In genomic region chr18:22048221-22048620, GRCh38 we compare ENCODE assay signal across 31 cellular contexts.
"Had no signal": no experiment of that assay in that cellular context is flagged by ENCODE, and none has a peak within 500 bp of the region (broad histone marks: within the 10 kb centered on the region; RNA-seq: fewer than 3 reads in every experiment).

No MANE protein-coding gene starts in this region.

- H3K4me1 ChIP-seq: left lung, lower lobe of right lung, suprapubic skin, upper lobe of right lung had no signal

- H3K36me3 ChIP-seq: left lung, lower lobe of right lung, neural progenitor cell, neutrophil, suprapubic skin, thoracic aorta, tibial artery, upper lobe of right lung had no signal

- H3K9me3 ChIP-seq: left lung, lower lobe of right lung, neutrophil, suprapubic skin, thoracic aorta, tibial artery, upper lobe of right lung had no signal

- H3K27me3 ChIP-seq: left lung, neural progenitor cell, neutrophil, suprapubic skin, tibial artery, upper lobe of right lung had no signal

- H3K27ac ChIP-seq: left lung, lower lobe of right lung, neural progenitor cell, neutrophil, skin epidermis, suprapubic skin, thoracic aorta, tibial artery, upper lobe of right lung had no signal

- DNase-seq: hypothalamus; immature natural killer cell; kidney; left colon; left lung; lower lobe of right lung; mammary epithelial cell; mesenchymal stem cell; naive B cell; natural killer cell; nephron progenitor cell; occipital lobe; retina; right cardiac atrium; stimulated activated CD4-positive, alpha-beta T cell treated with anti-CD3 and anti-CD28 coated beads, Interleukin-12 subunit alpha, Interleukin-12 subunit beta, amount 100 ng/mL, for 4 hours; stimulated activated CD4-positive, alpha-beta T cell treated with anti-CD3 and anti-CD28 coated beads, Interleukin-15, amount 100 ng/mL, for 24 hours; stimulated activated CD4-positive, alpha-beta T cell treated with anti-CD3 and anti-CD28 coated beads, Interleukin-2, amount 100 ng/mL, for 24 hours; stimulated activated CD4-positive, alpha-beta T cell treated with anti-CD3 and anti-CD28 coated beads, Interleukin-4, amount 100 ng/mL, for 1 hour; stimulated activated naive B cell treated with anti-CD40 and anti-IgM and Interleukin-4, amounts not matched to agents 10 μg/mL and 1 μg/mL and 100 μg/mL, for 72 hours; stimulated activated naive CD8-positive, alpha-beta T cell treated with anti-CD3 and anti-CD28 coated beads, Interleukin-15, Interleukin-2, amounts not matched to agents 100 U/mL and 50 U/mL, for 24 hours; tibial artery; trophoblast cell; upper lobe of right lung had no signal

- H3K4me3 ChIP-seq: left lung, lower lobe of right lung, neural progenitor cell, skin epidermis, suprapubic skin, thoracic aorta, tibial artery, upper lobe of right lung had no signal

- FAIRE-seq: islet of Langerhans, kidney, urothelium cell line had no signal

- ATAC-seq: left colon; left lung; lower lobe of right lung; natural killer cell; right cardiac atrium; sciatic nerve; stimulated activated naive B cell treated with anti-CD40 and anti-IgM and Interleukin-4, amounts not matched to agents 10 μg/mL and 1 μg/mL and 100 μg/mL, for 72 hours; stimulated activated naive CD8-positive, alpha-beta T cell treated with anti-CD3 and anti-CD28 coated beads, Interleukin-15, Interleukin-2, amounts not matched to agents 100 U/mL and 50 U/mL, for 24 hours; upper lobe of right lung had no signal
